In genomic region chr15:69787791-69788190, GRCh38 we compare ENCODE assay signal across 23 cellular contexts.
"Had no signal": no experiment of that assay in that cellular context is flagged by ENCODE, and none has a peak within 500 bp of the region (broad histone marks: within the 10 kb centered on the region; RNA-seq: fewer than 3 reads in every experiment).

No MANE protein-coding gene starts in this region.

- H3K4me3 Mint-ChIP-seq: mesothelial cell of epicardium; naive B cell; natural killer cell treated with Interleukin-12 subunit alpha and Interleukin-12 subunit beta and Interleukin-15 and Interleukin-18, amount 100 ng/mL, for 72 hours; neural crest cell; stimulated activated memory B cell treated with anti-CD40 and anti-IgM and Interleukin-4, amounts not matched to agents 10 μg/mL and 1 μg/mL and 100 μg/mL, for 72 hours; stimulated activated naive CD8-positive, alpha-beta T cell treated with anti-CD3 and anti-CD28 coated beads, Interleukin-15, Interleukin-2, amounts not matched to agents 100 ng/mL and 50 ng/mL, for 24 hours had no signal

- H3K9me3 Mint-ChIP-seq: stimulated activated memory B cell treated with anti-CD40 and anti-IgM and Interleukin-4, amounts not matched to agents 10 μg/mL and 1 μg/mL and 100 μg/mL, for 72 hours; stimulated activated naive CD8-positive, alpha-beta T cell treated with anti-CD3 and anti-CD28 coated beads, Interleukin-15, Interleukin-2, amounts not matched to agents 100 ng/mL and 50 ng/mL, for 24 hours had no signal

- H3K4me1 Mint-ChIP-seq: neural crest cell; stimulated activated memory B cell treated with anti-CD40 and anti-IgM and Interleukin-4, amounts not matched to agents 10 μg/mL and 1 μg/mL and 100 μg/mL, for 72 hours had no signal

- H3K4me1 ChIP-seq: prostate gland, transverse colon, upper lobe of right lung, uterus had no signal

- H3K36me3 ChIP-seq: gastrocnemius medialis, prostate gland, sigmoid colon, transverse colon, upper lobe of right lung, uterus had no signal

- DNase-seq: dermis blood vessel endothelial cell; foreskin fibroblast; gastrocnemius medialis; head of caudate nucleus; kidney; mesenchymal stem cell; mucosa of descending colon; naive B cell; right cardiac atrium; sigmoid colon; stimulated activated CD4-positive, alpha-beta T cell treated with anti-CD3 and anti-CD28 coated beads, Interleukin-2, amount 100 ng/mL, for 24 hours; stimulated activated CD4-positive, alpha-beta T cell treated with anti-CD3 and anti-CD28 coated beads, Interleukin-4, amount 100 ng/mL, for 24 hours; transverse colon; upper lobe of right lung; uterus had no signal

- H3K27ac ChIP-seq: coronary artery, gastrocnemius medialis, prostate gland, sigmoid colon, transverse colon, upper lobe of right lung, uterus had no signal

- H3K9me3 ChIP-seq: gastrocnemius medialis, mucosa of descending colon, prostate gland, transverse colon, upper lobe of right lung, uterus had no signal

- H3K27me3 ChIP-seq: gastrocnemius medialis, sigmoid colon, upper lobe of right lung, uterus had no signal

- H3K27ac Mint-ChIP-seq: mesothelial cell of epicardium; naive B cell; stimulated activated memory B cell treated with anti-CD40 and anti-IgM and Interleukin-4, amounts not matched to agents 10 μg/mL and 1 μg/mL and 100 μg/mL, for 72 hours; stimulated activated naive CD8-positive, alpha-beta T cell treated with anti-CD3 and anti-CD28 coated beads, Interleukin-15, Interleukin-2, amounts not matched to agents 100 ng/mL and 50 ng/mL, for 24 hours had no signal

- ATAC-seq: gastrocnemius medialis; left lobe of liver; mucosa of descending colon; natural killer cell treated with Interleukin-12 subunit alpha and Interleukin-12 subunit beta and Interleukin-15 and Interleukin-18, amount 100 ng/mL, for 72 hours; right cardiac atrium; stimulated activated memory B cell treated with anti-CD40 and anti-IgM and Interleukin-4, amounts not matched to agents 10 μg/mL and 1 μg/mL and 100 μg/mL, for 72 hours; upper lobe of right lung had no signal

- H3K36me3 Mint-ChIP-seq: mesothelial cell of epicardium; stimulated activated memory B cell treated with anti-CD40 and anti-IgM and Interleukin-4, amounts not matched to agents 10 μg/mL and 1 μg/mL and 100 μg/mL, for 72 hours had no signal

- H3K4me3 ChIP-seq: coronary artery, gastrocnemius medialis, mucosa of descending colon, prostate gland, sigmoid colon, transverse colon, upper lobe of right lung, uterus had no signal
